ENCODE assay signal across 17 cellular contexts in genomic region chr9:136624184-136624951, GRCh38. TPM values are rescaled to one million over a fixed set of nuclear protein-coding genes. Genes with fewer than 3 reads are reported as not detected.
DNase-seq lines count a peak whose midpoint lies in the region; ATAC-seq, FAIRE-seq and TF ChIP-seq lines count a peak whose summit lies in the region.
"Had no signal": no experiment of that assay in that cellular context is flagged by ENCODE, and none has a peak within 500 bp of the region (broad histone marks: within the 10 kb centered on the region; RNA-seq: fewer than 3 reads in every experiment).

No MANE protein-coding gene starts in this region.

- H3K27ac ChIP-seq in IMR-90 (ENCODE audit: insufficient read depth, low read length): no peak overlapping the region
- no peak overlapping the region for H3K27ac ChIP-seq in K562 (ENCODE audit: extremely low read depth, low read depth, low read length)
- H3K27ac ChIP-seq in thymus (ENCODE audit: low read depth): peak overlapping the region; percentile 37
- H3K27ac ChIP-seq: SK-N-MC had no signal

- H3K4me1 ChIP-seq in IMR-90 (ENCODE audit: control insufficient read depth, insufficient read depth, low read length) (peaks cover 12% of the 10 kb centered on the region; the same call in 1 of the 2 replicates), K562 (replicated peaks in 1 of 2; ENCODE audit: control insufficient read depth in 2 of 2, insufficient read depth in 2 of 2, low read length in 2 of 2) (peaks cover 0 to 92% of the 10 kb centered on the region in 2 experiments; a peak in 3 of 5 replicates), thymus (ENCODE audit: control insufficient read depth, insufficient read depth, low read length) (peaks cover 10% of the 10 kb centered on the region)

- no peak overlapping the region for H3K4me2 ChIP-seq in IMR-90 (ENCODE audit: low read depth, low read length)
- no peak overlapping the region for H3K4me2 ChIP-seq in K562 (ENCODE audit: insufficient read depth, low read length)

- H3K79me2 ChIP-seq in K562 (ENCODE audit: control insufficient read depth, insufficient read depth, low read length): no peaks in the 10 kb centered on the region

- intact Hi-C loops in IMR-90 (cut with micrococcal nuclease): loop anchor here (2.0 kb wide), 1 partner anchor 80 kb away; no protein-coding TSS in a partner anchor
- intact Hi-C loops in K562 (cut with micrococcal nuclease): loop anchor here (10.0 kb wide), 1 partner anchor 80 kb away; the partner anchor contains the start of gene NOTCH1
- intact Hi-C loops in left colon (cut with DNase I, micrococcal nuclease): no loop called here

- TF ChIP-seq POLR2A in IMR-90 (IDR thresholded peaks at IDR 0.05; ENCODE audit: low read depth, low read length) (no peak), K562 (conservative IDR thresholded peaks at IDR 0.05) (no peak), erythroblast (IDR thresholded peaks at IDR 0.05; ENCODE audit: low read length) (no peak)

- TF ChIP-seq RAD21 in IMR-90 (IDR thresholded peaks at IDR 0.05; ENCODE audit: low read length) (no peak), K562 (CRISPR knock-in tag; conservative IDR thresholded peaks at IDR 0.05 in 1 of 2, IDR thresholded peaks at IDR 0.05 in 1 of 2) (no peak)

- no peak for TF ChIP-seq EP300 in K562 (IDR thresholded peaks at IDR 0.05; ENCODE audit: low read length)

- no peak overlapping the region for H3K4me3 ChIP-seq in IMR-90 (ENCODE audit: insufficient read depth, low read depth, low read length)
- no peak overlapping the region for H3K4me3 ChIP-seq in K562
- H3K4me3 ChIP-seq in thymus (ENCODE audit: low read length): no peak overlapping the region
- H3K4me3 ChIP-seq: SK-N-MC, tibial nerve had no signal

- dilution Hi-C loops in IMR-90 (cut with HindIII; ENCODE audit: low sequenced_read_pairs, unreplicated experiment): no loop called here

- H3K9ac ChIP-seq in IMR-90 (ENCODE audit: low read depth, low read length) (no peak overlapping the region), K562 (ENCODE audit: insufficient read depth in 1 of 2, low read depth in 2 of 2, low read length in 2 of 2) (no peak overlapping the region)

- no peak for FAIRE-seq in K562 (lab: Jason Lieb, UNC)
- FAIRE-seq: astrocyte, G401.6, TTC549 had no signal

- H4K20me1 ChIP-seq in IMR-90 (ENCODE audit: insufficient read depth, low read length) (no peaks in the 10 kb centered on the region), K562 (replicated peaks; ENCODE audit: control insufficient read depth, insufficient read depth, low read length) (peaks cover 18% of the 10 kb centered on the region; the same call in 1 of the 2 replicates)

- no peak overlapping the region for H3K14ac ChIP-seq in IMR-90 (replicated peaks; ENCODE audit: low read depth, low read length)

- CTCF ChIA-PET in IMR-90 (lab: Yijun Ruan, JAX) (interaction anchor here (0.6 to 2.2 kb wide), 4 partner anchors 126 to 378 kb away, joined by 3 to 16 read pairs (median 4); no protein-coding TSS in a partner anchor), K562 (lab: Yijun Ruan, JAX; ENCODE audit: low intra/inter-chr PET ratio) (interaction anchor here (1.7 to 2.3 kb wide), 2 partner anchors 136 to 139 kb away, joined by 11 to 23 read pairs; no protein-coding TSS in a partner anchor)

- no peaks in the 10 kb centered on the region for H3K79me1 ChIP-seq in IMR-90 (ENCODE audit: low read depth in 1 of 2, low read length in 2 of 2)

- no peak overlapping the region for H3K56ac ChIP-seq in IMR-90 (ENCODE audit: extremely low read depth, insufficient read depth, low read length)

- no peak overlapping the region for H3K18ac ChIP-seq in IMR-90 (ENCODE audit: low read depth, low read length)

- H2BK5ac ChIP-seq in IMR-90 (ENCODE audit: low read depth, low read length, poor library complexity, severe bottlenecking): no peak overlapping the region

- BruUV-seq in IMR-90 (replicated peaks; lab: Mats Ljungman, UMichigan): no TSS peak
- no TSS peak for BruUV-seq in K562 (replicated peaks; lab: Mats Ljungman, UMichigan)

- H3K4ac ChIP-seq in IMR-90 (ENCODE audit: low read depth, low read length): peak overlapping the region; percentile 27; the same call in 1 of the 2 replicates

- POLR2A ChIA-PET in IMR-90 (lab: Charles Lee; ENCODE audit: unreplicated experiment) (no interaction called here), K562 (lab: Yijun Ruan, JAX) (interaction anchor here (0.9 kb wide), 1 partner anchor 162 kb away, joined by 4 read pairs; no protein-coding TSS in a partner anchor)

- H2AK9ac ChIP-seq in IMR-90 (replicated peaks; ENCODE audit: low read depth, low read length, poor library complexity): peak overlapping the region; percentile 78

- H2BK15ac ChIP-seq in IMR-90 (ENCODE audit: low read depth, low read length): no peak overlapping the region

- H2BK120ac ChIP-seq in IMR-90 (ENCODE audit: low read depth, low read length): no peak overlapping the region

- no peak overlapping the region; the same call in 1 of the 2 replicates for H2AK5ac ChIP-seq in IMR-90 (ENCODE audit: low read depth, low read length)

- H2AFZ ChIP-seq in IMR-90 (replicated peaks; ENCODE audit: low read length, poor library complexity) (no peak overlapping the region), K562 (ENCODE audit: low read depth, low read length) (no peak overlapping the region)

- H4K5ac ChIP-seq in IMR-90 (ENCODE audit: low read depth, low read length): no peak overlapping the region

- no peak overlapping the region for H4K8ac ChIP-seq in IMR-90 (ENCODE audit: low read depth in 2 of 2, low read length in 2 of 2)

- ATAC-seq in IMR-90 (ENCODE audit: low read depth): no peak
- ATAC-seq in K562: 0 out of 3 replicates have a peak, but pooled peaks have one; percentile 6
- peak; percentile 5 for ATAC-seq in left colon
- ATAC-seq in HG02884 (IDR thresholded peaks at IDR 0.05; ENCODE audit: unreplicated experiment): no peak
- no peak for ATAC-seq in HG03045 (IDR thresholded peaks at IDR 0.05; ENCODE audit: unreplicated experiment)

- 88% methylated on average over 14 of the region's 16 CpGs; no CpG with 5 or more reads in 1 of the 2 experiments for WGBS in IMR-90 (ENCODE audit: extremely low coverage in 2 of 2, insufficient read length in 1 of 2), 2 experiments
- 14% methylated on average over 14 of the region's 16 CpGs for WGBS in K562 (ENCODE audit: insufficient coverage, low coverage, missing lambda C conversion rate)
- WGBS in thymus: 92% methylated on average over 16 of the region's 16 CpGs

- in situ Hi-C loops in IMR-90 (cut with MboI; ENCODE audit: low sequenced_read_pairs): no loop called here
- in situ Hi-C loops in K562 (cut with MboI): no loop called here

- H2BK20ac ChIP-seq in IMR-90 (ENCODE audit: low read depth, low read length): 0 out of 2 replicates have a peak overlapping the region, but pooled peaks have one; percentile 7

- H3K23ac ChIP-seq in IMR-90 (ENCODE audit: low read depth, low read length): no peak overlapping the region

- H3K9me1 ChIP-seq in IMR-90 (ENCODE audit: insufficient read depth, low read length) (no peaks in the 10 kb centered on the region), K562 (ENCODE audit: control insufficient read depth, insufficient read depth, low read length) (no peaks in the 10 kb centered on the region)

- H4K91ac ChIP-seq in IMR-90 (ENCODE audit: insufficient read depth, low read depth, low read length): no peak overlapping the region

- H3K27me3 ChIP-seq in IMR-90 (ENCODE audit: control insufficient read depth, insufficient read depth, low read length) (no peaks in the 10 kb centered on the region; the same call in 1 of the 2 replicates), K562 (ENCODE audit: control insufficient read depth in 2 of 2, insufficient read depth in 2 of 2, low read length in 2 of 2) (peaks cover 0 to 12% of the 10 kb centered on the region in 2 experiments; a peak in 1 of 5 replicates), thymus (ENCODE audit: control insufficient read depth, insufficient read depth) (no peaks in the 10 kb centered on the region)
- H3K27me3 ChIP-seq: tibial nerve had no signal

- no peak for DNase-seq in IMR-90
- no peak for DNase-seq in K562 (ENCODE audit: extremely low read depth in 1 of 4, low spot score in 3 of 4)
- DNase-seq in left colon: peak; percentile 29 to 40
- no peak for DNase-seq in HuH-7 (ENCODE audit: low spot score)
- DNase-seq in erythroblast (lab: John Stamatoyannopoulos, UW): no peak
- DNase-seq: activated CD8-positive, alpha-beta memory T cell treated with anti-CD3 and anti-CD28 coated beads for 24 hours; activated gamma-delta T cell; NCI-H2227 treated with DMSO at 0.1 percent for 48 hours had no signal

- H3K9me3 ChIP-seq in IMR-90 (ENCODE audit: control insufficient read depth, insufficient read depth, low read length): no peaks in the 10 kb centered on the region
- H3K9me3 ChIP-seq in K562 (replicated peaks; ENCODE audit: control insufficient read depth, insufficient read depth, low read depth, low read length): no peaks in the 10 kb centered on the region
- no peaks in the 10 kb centered on the region for H3K9me3 ChIP-seq in thymus (ENCODE audit: control insufficient read depth)
- H3K9me3 ChIP-seq: tibial nerve had no signal

- no peak for TF ChIP-seq CTCF in IMR-90 (conservative IDR thresholded peaks at IDR 0.05; ENCODE audit: low read depth, low read length)
- TF ChIP-seq CTCF in K562 (IDR thresholded peaks at IDR 0.05 in 2 of 3, conservative IDR thresholded peaks at IDR 0.05 in 1 of 3; ENCODE audit: insufficient read depth in 2 of 3, low read depth in 1 of 3, low read length in 3 of 3): no peak

- H3K36me3 ChIP-seq in IMR-90 (ENCODE audit: control insufficient read depth, insufficient read depth, low read length): no peaks in the 10 kb centered on the region
- no peaks in the 10 kb centered on the region for H3K36me3 ChIP-seq in K562 (ENCODE audit: control insufficient read depth, insufficient read depth, low read length)
- no peaks in the 10 kb centered on the region for H3K36me3 ChIP-seq in thymus (ENCODE audit: control insufficient read depth, insufficient read depth)
- H3K36me3 ChIP-seq: tibial nerve had no signal

RNA-seq across cellular contexts. Expression of gene EGFL7, which starts 38.3 kb away (rescaled TPM):
- 1.4 and 2.2 TPM in 2 replicates for total RNA-seq in IMR-90 (2012; rRNA removed)
- polyA plus RNA-seq in IMR-90 (2012; rRNA removed): 10.4 and 16.4 TPM in 2 replicates
- polyA plus RNA-seq in IMR-90 (2012; cell fraction: cytosol; rRNA removed): 9.6 and 22.1 TPM in 2 replicates
- polyA plus RNA-seq in IMR-90 (2012; cell fraction: nucleus; rRNA removed; ENCODE audit: low replicate concordance): 7.1 and 18.2 TPM in 2 replicates
- 149 and 838 TPM in 2 replicates for total RNA-seq in K562 (2011; cell fraction: chromatin; rRNA removed; ENCODE audit: low replicate concordance)
- 1,169 and 1,462 TPM in 2 replicates for total RNA-seq in K562 (2011; cell fraction: nucleolus; rRNA removed)
- total RNA-seq in K562 (2011; cell fraction: nucleoplasm; rRNA removed): 493 and 520 TPM in 2 replicates
- 217 and 294 TPM in 2 replicates for total RNA-seq in K562 (2014; rRNA removed)
- 6.6 and 10.2 TPM in 2 replicates for total RNA-seq in K562 (2014; rRNA removed; fragmentation: Illumina TruSeq; extraction: Trizol)
- total RNA-seq in K562 (2015; rRNA removed; fragmentation: Illumina TruSeq; extraction: Trizol): 55.3 and 55.5 TPM in 2 replicates
- 213 and 225 TPM in 2 replicates for total RNA-seq in K562 (2021)
- polyA plus RNA-seq in K562 (2011; rRNA removed): 220 and 305 TPM in 2 replicates
- 390 and 1,175 TPM in 2 replicates for polyA plus RNA-seq in K562 (2011; cell fraction: cytosol; rRNA removed)
- 1,734 and 4,262 TPM in 2 replicates for polyA plus RNA-seq in K562 (2011; cell fraction: nucleus; rRNA removed)
- 148 and 194 TPM in 2 replicates for polyA plus RNA-seq in K562 (2012)
- 16.3 and 110 TPM in 2 replicates for polyA plus RNA-seq in K562 (2014; fragmentation: Illumina TruSeq; extraction: Trizol)
- polyA plus RNA-seq in K562 (2014; fragmentation: Nextera tagmentation; extraction: Ambion mirVana): 10 to 100 TPM in 1 of 2 experiments, 1 to 10 TPM in 1; 1.5 to 10.9 TPM
- polyA plus RNA-seq in K562 (2014; rRNA removed): 286 and 294 TPM in 2 replicates
- 33.5 and 52.0 TPM in 2 replicates for polyA minus RNA-seq in K562 (2011; rRNA and poly(A)+ RNA removed)
- polyA minus RNA-seq in K562 (2011; cell fraction: cytosol; rRNA and poly(A)+ RNA removed): 222 and 294 TPM in 2 replicates
- polyA minus RNA-seq in K562 (2011; cell fraction: nucleus; rRNA and poly(A)+ RNA removed): 630 and 998 TPM in 2 replicates
- total RNA-seq in left colon: 10 to 100 TPM; 14.3 to 17.2 TPM
- 118 TPM for polyA plus RNA-seq in thymus
- total RNA-seq: CD4-positive, alpha-beta memory T cell had no signal

Comparison
In these comparisons a context has a peak if more than half of its experiments do, and no peak if none do; other contexts are left out.
1. ATAC-seq: peak in K562 (single experiment) and left colon (single experiment); none in IMR-90 (single experiment), HG02884 (single experiment) and HG03045 (single experiment).
2. DNase-seq: peak in left colon (2 of 2); none in IMR-90 (single experiment), K562 (0 of 4), HuH-7 (single experiment) and erythroblast (0 of 2).
3. intact Hi-C loops: an anchor here in IMR-90 (2.0 kb wide) and K562 (10.0 kb wide); none called in left colon.